12 cellular contexts compared by ENCODE assay signal in the genomic region with DNA sequence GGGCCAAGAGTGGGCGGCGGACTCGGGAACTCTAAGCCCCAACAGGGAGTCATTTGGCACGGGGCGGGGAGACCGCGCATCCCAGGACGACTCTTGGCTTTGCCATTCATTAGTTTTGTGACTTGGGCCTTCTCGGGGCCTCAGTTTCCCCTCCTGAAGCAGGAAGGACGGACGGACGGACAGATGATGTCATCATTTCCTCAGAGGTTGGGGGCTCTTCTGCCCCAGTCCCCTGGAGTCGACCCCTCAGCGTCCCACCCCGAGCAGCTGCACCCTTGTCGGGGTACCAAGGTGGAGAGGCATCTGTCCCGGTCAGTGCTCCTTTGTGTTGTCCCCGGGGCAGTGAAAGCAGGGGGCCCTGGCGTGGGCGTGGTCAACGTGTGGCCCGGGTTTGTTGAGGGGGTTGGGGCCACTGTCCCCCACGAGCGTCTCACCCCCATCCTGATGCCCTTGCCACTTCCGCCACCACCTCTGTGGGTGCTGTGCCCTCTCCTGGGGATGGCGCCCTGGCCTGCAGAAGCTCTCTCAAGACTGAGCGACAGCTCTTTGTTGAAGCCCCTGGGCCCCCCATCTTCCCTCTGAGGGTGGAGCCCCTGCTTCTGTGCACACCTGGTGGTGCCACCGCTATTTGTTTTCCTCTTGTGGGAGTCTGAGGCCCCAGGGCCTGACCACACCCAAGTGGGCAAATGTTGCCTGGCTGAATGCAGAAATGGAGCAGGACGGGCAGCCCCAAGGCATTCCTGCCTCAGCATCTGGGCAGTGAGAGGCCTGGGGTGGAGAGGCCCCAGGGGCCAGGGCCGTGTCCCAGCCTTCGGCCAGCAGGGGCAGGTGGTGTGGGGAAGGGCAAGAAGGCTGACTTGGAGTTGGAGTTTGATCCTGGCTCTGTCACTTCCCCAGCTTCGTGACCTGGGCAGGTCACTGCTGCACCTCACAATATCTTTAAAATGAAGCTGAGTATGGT. TPM values are rescaled to one million over a fixed set of nuclear protein-coding genes. Genes with fewer than 3 reads are reported as not detected.
DNase-seq lines count a peak whose midpoint lies in the region; ATAC-seq and TF ChIP-seq lines count a peak whose summit lies in the region.
"Had no signal": no experiment of that assay in that cellular context is flagged by ENCODE, and none has a peak within 500 bp of the region (broad histone marks: within the 10 kb centered on the region; RNA-seq: fewer than 3 reads in every experiment).

No MANE protein-coding gene starts in this region.

- no peak overlapping the region for H3K27ac ChIP-seq in IMR-90 (ENCODE audit: insufficient read depth, low read length)
- peak overlapping the region in 1 of 2 donors; percentile 19 for H3K27ac ChIP-seq in coronary artery
- no peak overlapping the region for H3K27ac ChIP-seq in lower lobe of right lung
- H3K27ac ChIP-seq in testis, result no peak overlapping the region

- H3K36me3 ChIP-seq in IMR-90 (ENCODE audit: control insufficient read depth, insufficient read depth, low read length) (no peaks in the 10 kb centered on the region), lower lobe of right lung (no peaks in the 10 kb centered on the region), testis (ENCODE audit: low read depth, missing control alignments) (no peaks in the 10 kb centered on the region)

- H3K9ac ChIP-seq in IMR-90 (ENCODE audit: low read depth, low read length), result no peak overlapping the region

- no peak for TF ChIP-seq CTCF in IMR-90 (conservative IDR thresholded peaks at IDR 0.05; ENCODE audit: low read depth, low read length)
- no peak for TF ChIP-seq CTCF in coronary artery (IDR thresholded peaks at IDR 0.05)
- no peak for TF ChIP-seq CTCF in lower lobe of right lung (IDR thresholded peaks at IDR 0.05)
- no peak for TF ChIP-seq CTCF in testis (IDR thresholded peaks at IDR 0.05)

- TF ChIP-seq POLR2A in IMR-90 (IDR thresholded peaks at IDR 0.05; ENCODE audit: low read depth, low read length), result no peak
- TF ChIP-seq POLR2A in testis (IDR thresholded peaks at IDR 0.05), result no peak

- ATAC-seq in IMR-90 (ENCODE audit: low read depth) (no peak), lower lobe of right lung (no peak), HG02610 (IDR thresholded peaks at IDR 0.05; ENCODE audit: unreplicated experiment) (no peak), GM18858 (IDR thresholded peaks at IDR 0.05; ENCODE audit: unreplicated experiment) (no peak)

- peaks cover 4% of the 10 kb centered on the region; the same call in 1 of the 2 replicates for H3K4me1 ChIP-seq in IMR-90 (ENCODE audit: control insufficient read depth, insufficient read depth, low read length)
- H3K4me1 ChIP-seq in lower lobe of right lung, result peaks cover 11% of the 10 kb centered on the region
- H3K4me1 ChIP-seq in testis, result peaks cover 5% of the 10 kb centered on the region

- no peak overlapping the region; a peak in 2 of 4 replicates for H4K8ac ChIP-seq in IMR-90 (ENCODE audit: low read depth in 2 of 2, low read length in 2 of 2)

- peak overlapping the region; percentile 76 for H2AK9ac ChIP-seq in IMR-90 (replicated peaks; ENCODE audit: low read depth, low read length, poor library complexity)

- intact Hi-C loops in IMR-90 (cut with micrococcal nuclease) (no loop called here), lower lobe of right lung (cut with DNase I) (no loop called here), testis (cut with DNase I; ENCODE audit: low total_unique reads) (no loop called here)

- H2BK5ac ChIP-seq in IMR-90 (ENCODE audit: low read depth, low read length, poor library complexity, severe bottlenecking), result no peak overlapping the region

- H4K20me1 ChIP-seq in IMR-90 (ENCODE audit: insufficient read depth, low read length), result no peaks in the 10 kb centered on the region

- H4K5ac ChIP-seq in IMR-90 (ENCODE audit: low read depth, low read length), result peak overlapping the region; percentile 9; the same call in 1 of the 2 replicates

- no peaks in the 10 kb centered on the region for H3K79me1 ChIP-seq in IMR-90 (ENCODE audit: low read depth in 1 of 2, low read length in 2 of 2)

- H3K18ac ChIP-seq in IMR-90 (ENCODE audit: low read depth, low read length), result no peak overlapping the region

- peaks cover 5% of the 10 kb centered on the region; the same call in 1 of the 2 replicates for H3K9me1 ChIP-seq in IMR-90 (ENCODE audit: insufficient read depth, low read length)

- no peak overlapping the region for H3K56ac ChIP-seq in IMR-90 (ENCODE audit: extremely low read depth, insufficient read depth, low read length)

- in situ Hi-C loops in IMR-90 (cut with MboI; ENCODE audit: low sequenced_read_pairs), result no loop called here

- no peak overlapping the region for H2BK120ac ChIP-seq in IMR-90 (ENCODE audit: low read depth, low read length)

- WGBS in IMR-90 (ENCODE audit: extremely low coverage in 2 of 2, insufficient read length in 1 of 2), 2 experiments, result 49% methylated on average over 17 of the region's 32 CpGs; no CpG with 5 or more reads in 1 of the 2 experiments
- WGBS in testis, 2 donors, result 32 to 46% methylated on average over 11 to 32 of the region's 32 CpGs

- H2AFZ ChIP-seq in IMR-90 (replicated peaks; ENCODE audit: low read length, poor library complexity), result peak overlapping the region; percentile 94

- H3K4me3 ChIP-seq in IMR-90 (ENCODE audit: insufficient read depth, low read depth, low read length) (peak overlapping the region; percentile 47), coronary artery (peak overlapping the region; percentile 78), lower lobe of right lung (peak overlapping the region; percentile 57), testis (peak overlapping the region; percentile 52 to 53)

- H3K4ac ChIP-seq in IMR-90 (ENCODE audit: low read depth, low read length), result no peak overlapping the region

- H3K27me3 ChIP-seq in IMR-90 (ENCODE audit: control insufficient read depth, insufficient read depth, low read length) (peaks cover 4% of the 10 kb centered on the region; the same call in 1 of the 2 replicates), lower lobe of right lung (ENCODE audit: low read depth) (peaks cover 18% of the 10 kb centered on the region), testis (no peaks in the 10 kb centered on the region)

- H3K14ac ChIP-seq in IMR-90 (replicated peaks; ENCODE audit: low read depth, low read length), result no peak overlapping the region

- H2BK15ac ChIP-seq in IMR-90 (ENCODE audit: low read depth, low read length), result no peak overlapping the region

- no peak overlapping the region for H3K23ac ChIP-seq in IMR-90 (ENCODE audit: low read depth, low read length)

- TF ChIP-seq RAD21 in IMR-90 (IDR thresholded peaks at IDR 0.05; ENCODE audit: low read length), result no peak

- BruUV-seq in IMR-90 (replicated peaks; lab: Mats Ljungman, UMichigan), result no TSS peak

- H3K9me3 ChIP-seq in IMR-90 (ENCODE audit: control insufficient read depth, insufficient read depth, low read length) (no peaks in the 10 kb centered on the region), lower lobe of right lung (no peaks in the 10 kb centered on the region), testis (no peaks in the 10 kb centered on the region)

- CTCF ChIA-PET in IMR-90 (lab: Yijun Ruan, JAX), result no interaction called here

- dilution Hi-C loops in IMR-90 (cut with HindIII; ENCODE audit: low sequenced_read_pairs, unreplicated experiment), result no loop called here

- POLR2A ChIA-PET in IMR-90 (lab: Charles Lee; ENCODE audit: unreplicated experiment), result no interaction called here

- H4K91ac ChIP-seq in IMR-90 (ENCODE audit: insufficient read depth, low read depth, low read length), result no peak overlapping the region

- no peak for DNase-seq in IMR-90
- DNase-seq in coronary artery (ENCODE audit: low spot score), result no peak
- DNase-seq in lower lobe of right lung, result no peak
- no peak for DNase-seq in testis
- no peak for DNase-seq in NAMALWA (ENCODE audit: low spot score)
- DNase-seq in T-helper 1 cell, result no peak
- DNase-seq: erythroblast, Karpas-422, NCI-H82, T1000 had no signal

- peak overlapping the region; percentile 28 for H3K4me2 ChIP-seq in IMR-90 (ENCODE audit: low read depth, low read length)

- H2BK20ac ChIP-seq in IMR-90 (ENCODE audit: low read depth, low read length), result no peak overlapping the region

- no peak overlapping the region for H2AK5ac ChIP-seq in IMR-90 (ENCODE audit: low read depth, low read length)

TF ChIP-seq in IMR-90, 13 proteins besides CTCF, POLR2A, EP300 and RAD21 (continues in another document):
- no peak for TF ChIP-seq CHD1 (IDR thresholded peaks at IDR 0.05; ENCODE audit: low read depth, low read length)
- TF ChIP-seq, protein P1, sequence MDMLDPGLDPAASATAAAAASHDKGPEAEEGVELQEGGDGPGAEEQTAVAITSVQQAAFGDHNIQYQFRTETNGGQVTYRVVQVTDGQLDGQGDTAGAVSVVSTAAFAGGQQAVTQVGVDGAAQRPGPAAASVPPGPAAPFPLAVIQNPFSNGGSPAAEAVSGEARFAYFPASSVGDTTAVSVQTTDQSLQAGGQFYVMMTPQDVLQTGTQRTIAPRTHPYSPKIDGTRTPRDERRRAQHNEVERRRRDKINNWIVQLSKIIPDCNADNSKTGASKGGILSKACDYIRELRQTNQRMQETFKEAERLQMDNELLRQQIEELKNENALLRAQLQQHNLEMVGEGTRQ (IDR thresholded peaks at IDR 0.05; ENCODE audit: low read depth, low read length), result no peak
- TF ChIP-seq RCOR1 (IDR thresholded peaks at IDR 0.05; ENCODE audit: insufficient replicate concordance, low read length), result no peak
- TF ChIP-seq RFX5 (IDR thresholded peaks at IDR 0.05; ENCODE audit: low read depth, low read length), result no peak
- TF ChIP-seq MAZ (IDR thresholded peaks at IDR 0.05; ENCODE audit: borderline replicate concordance, low read depth, low read length), result no peak
- no peak for TF ChIP-seq NFE2L2 (IDR thresholded peaks at IDR 0.05; ENCODE audit: low read depth, low read length)

RNA-seq across cellular contexts. Expression of gene HHIPL1, which starts 0.9 kb away (rescaled TPM):
- total RNA-seq in IMR-90 (2012; rRNA removed) (0.56 and 0.72 TPM in 2 replicates), lower lobe of right lung (1.6 TPM), testis (1 to 10 TPM; 2.7 to 3.9 TPM)
- polyA plus RNA-seq in IMR-90 (2012; rRNA removed) (0.65 and 1.4 TPM in 2 replicates), testis (ENCODE audit: insufficient read depth, low read depth, low replicate concordance) (1.0 TPM)
- polyA plus RNA-seq in IMR-90 (2012; cell fraction: cytosol; rRNA removed), result 0.48 and 1.5 TPM in 2 replicates
- polyA plus RNA-seq in IMR-90 (2012; cell fraction: nucleus; rRNA removed; ENCODE audit: low replicate concordance), result 0.64 and 1.3 TPM in 2 replicates

RNA-seq across cellular contexts. Expression of gene CYP46A1, which starts 38.3 kb away (rescaled TPM):
- total RNA-seq in IMR-90 (2012; rRNA removed) (under 0.01 and 0.18 TPM in 2 replicates), lower lobe of right lung (0.62 TPM), testis (1 to 10 TPM; 4.2 to 4.6 TPM)
- polyA plus RNA-seq in IMR-90 (2012; rRNA removed) (0.24 and 0.31 TPM in 2 replicates), testis (ENCODE audit: insufficient read depth, low read depth, low replicate concordance) (2.5 TPM)
- 0.09 and 0.31 TPM in 2 replicates for polyA plus RNA-seq in IMR-90 (2012; cell fraction: cytosol; rRNA removed)
- 1.0 and 1.2 TPM in 2 replicates for polyA plus RNA-seq in IMR-90 (2012; cell fraction: nucleus; rRNA removed; ENCODE audit: low replicate concordance)

RNA-seq across cellular contexts. Expression of gene CCDC85C, which starts 41.8 kb away (rescaled TPM):
- total RNA-seq in IMR-90 (2012; rRNA removed) (13.9 and 16.0 TPM in 2 replicates), lower lobe of right lung (15.3 TPM), testis (10 to 100 TPM; 26.4 to 28.3 TPM)
- polyA plus RNA-seq in IMR-90 (2012; rRNA removed) (19.0 and 22.2 TPM in 2 replicates), testis (ENCODE audit: insufficient read depth, low read depth, low replicate concordance) (25.6 TPM)
- 10.9 and 15.5 TPM in 2 replicates for polyA plus RNA-seq in IMR-90 (2012; cell fraction: cytosol; rRNA removed)
- 11.3 and 20.4 TPM in 2 replicates for polyA plus RNA-seq in IMR-90 (2012; cell fraction: nucleus; rRNA removed; ENCODE audit: low replicate concordance)
